1 cellular context compared by ENCODE assay signal in genomic region chr1:161159087-161159914, GRCh38.
TF ChIP-seq lines count a peak whose summit lies in the region.

USP21 (plus strand) TSS chr1:161159500; CDS start chr1:161160641, 1,141 bp downstream.

TF ChIP-seq in HEK293, 187 proteins besides CTCF, POLR2A, EP300 and RAD21 (continued from another document):
- 0 out of 2 replicates have a peak, but pooled peaks have one; percentile 61 for TF ChIP-seq GLI4 (tag by site-specific recombination; IDR thresholded peaks at IDR 0.05)
- TF ChIP-seq EGR2 (tag by site-specific recombination; IDR thresholded peaks at IDR 0.05; ENCODE audit: low read depth): no peak
- TF ChIP-seq ZNF529 (tag by site-specific recombination; IDR thresholded peaks at IDR 0.05; ENCODE audit: insufficient replicate concordance): no peak
- 0 out of 2 replicates have a peak, but pooled peaks have one; percentile 26 for TF ChIP-seq ZSCAN30 (tag by site-specific recombination; IDR thresholded peaks at IDR 0.05)
- peak; percentile 87 for TF ChIP-seq ZNF501 (tag by site-specific recombination; IDR thresholded peaks at IDR 0.05)
- TF ChIP-seq ZNF121 (tag by site-specific recombination; IDR thresholded peaks at IDR 0.05): no peak
- TF ChIP-seq ZSCAN18 (tag by site-specific recombination; IDR thresholded peaks at IDR 0.05): 0 out of 2 replicates have a peak, but pooled peaks have one; percentile 12
- no peak for TF ChIP-seq ZNF544 (tag by site-specific recombination; IDR thresholded peaks at IDR 0.05)
- peak; percentile 51; the same call in 1 of the 2 replicates for TF ChIP-seq ZNF639 (tag by site-specific recombination; IDR thresholded peaks at IDR 0.05)
- peak; percentile 79 for TF ChIP-seq ZNF76 (tag by site-specific recombination; IDR thresholded peaks at IDR 0.05; ENCODE audit: borderline replicate concordance, low read depth)
- no peak for TF ChIP-seq ZNF23 (tag by site-specific recombination; IDR thresholded peaks at IDR 0.05; ENCODE audit: borderline replicate concordance)
- TF ChIP-seq ZNF223 (tag by site-specific recombination; IDR thresholded peaks at IDR 0.05): no peak
- peak; percentile 12; the same call in 1 of the 2 replicates for TF ChIP-seq ZNF449 (tag by site-specific recombination; IDR thresholded peaks at IDR 0.05)
- TF ChIP-seq SP3 (tag by site-specific recombination; IDR thresholded peaks at IDR 0.05): peak; percentile 91
- 0 out of 2 replicates have a peak, but pooled peaks have one; percentile 14 for TF ChIP-seq ZNF366 (tag by site-specific recombination; conservative IDR thresholded peaks at IDR 0.05)
- peak; percentile 85 for TF ChIP-seq ZNF324 (tag by site-specific recombination; IDR thresholded peaks at IDR 0.05)
- TF ChIP-seq ZXDB (tag by site-specific recombination; IDR thresholded peaks at IDR 0.05): peak; percentile 89
- peak; percentile 43; the same call in 1 of the 2 replicates for TF ChIP-seq GLIS1 (tag by site-specific recombination; IDR thresholded peaks at IDR 0.05)
- TF ChIP-seq ZNF391 (tag by site-specific recombination; IDR thresholded peaks at IDR 0.05; ENCODE audit: borderline replicate concordance, low read depth): 0 out of 2 replicates have a peak, but pooled peaks have one; percentile 63
- TF ChIP-seq ZNF580 (tag by site-specific recombination; IDR thresholded peaks at IDR 0.05): peak; percentile 49; the same call in 1 of the 2 replicates
- TF ChIP-seq ZBTB11 (tag by site-specific recombination; conservative IDR thresholded peaks at IDR 0.05; ENCODE audit: low read depth): peak; percentile 21
- peak; percentile 35; the same call in 1 of the 2 replicates for TF ChIP-seq ZBTB48 (tag by site-specific recombination; IDR thresholded peaks at IDR 0.05)
- peak; percentile 89 for TF ChIP-seq PATZ1 (tag by site-specific recombination; IDR thresholded peaks at IDR 0.05)
- peak; percentile 41; the same call in 1 of the 2 replicates for TF ChIP-seq SP7 (tag by site-specific recombination; IDR thresholded peaks at IDR 0.05)
- TF ChIP-seq ZNF394 (tag by site-specific recombination; IDR thresholded peaks at IDR 0.05; ENCODE audit: borderline replicate concordance): peak; percentile 37; the same call in 1 of the 2 replicates
- TF ChIP-seq ZNF600 (tag by site-specific recombination; IDR thresholded peaks at IDR 0.05): peak; percentile 77
- TF ChIP-seq SP2 (tag by site-specific recombination; IDR thresholded peaks at IDR 0.05): peak; percentile 68
- TF ChIP-seq KLF10 (tag by site-specific recombination; IDR thresholded peaks at IDR 0.05): 0 out of 2 replicates have a peak, but pooled peaks have one; percentile 46
- 0 out of 2 replicates have a peak, but pooled peaks have one; percentile 24 for TF ChIP-seq ZNF792 (tag by site-specific recombination; IDR thresholded peaks at IDR 0.05)
- peak; percentile 98 for TF ChIP-seq ZBTB17 (tag by site-specific recombination; IDR thresholded peaks at IDR 0.05)
- peak; percentile 23; the same call in 1 of the 2 replicates for TF ChIP-seq WT1 (tag by site-specific recombination; IDR thresholded peaks at IDR 0.05)
- no peak for TF ChIP-seq ZNF791 (tag by site-specific recombination; IDR thresholded peaks at IDR 0.05)
- TF ChIP-seq KLF9 (tag by site-specific recombination; IDR thresholded peaks at IDR 0.05; ENCODE audit: low read depth): peak; percentile 50; the same call in 1 of the 2 replicates
- TF ChIP-seq GLI2 (tag by site-specific recombination; IDR thresholded peaks at IDR 0.05; ENCODE audit: borderline replicate concordance, low read depth): no peak; the same call in 1 of the 2 replicates
- peak; percentile 98 for TF ChIP-seq YY1 (tag by site-specific recombination; IDR thresholded peaks at IDR 0.05)
- TF ChIP-seq ZSCAN4 (tag by site-specific recombination; IDR thresholded peaks at IDR 0.05): 0 out of 2 replicates have a peak, but pooled peaks have one; percentile 50
- TF ChIP-seq ZNF629 (tag by site-specific recombination; IDR thresholded peaks at IDR 0.05): peak; percentile 27; the same call in 1 of the 2 replicates
- TF ChIP-seq ZNF610 (tag by site-specific recombination; IDR thresholded peaks at IDR 0.05; ENCODE audit: borderline replicate concordance): 0 out of 2 replicates have a peak, but pooled peaks have one; percentile 52
- TF ChIP-seq ZNF692 (tag by site-specific recombination; IDR thresholded peaks at IDR 0.05): peak; percentile 83
- TF ChIP-seq ZBTB8A (tag by site-specific recombination; IDR thresholded peaks at IDR 0.05): peak; percentile 34; the same call in 1 of the 2 replicates
- 0 out of 2 replicates have a peak, but pooled peaks have one; percentile 44 for TF ChIP-seq REST (tag by site-specific recombination; IDR thresholded peaks at IDR 0.05)
